In the genomic region with DNA sequence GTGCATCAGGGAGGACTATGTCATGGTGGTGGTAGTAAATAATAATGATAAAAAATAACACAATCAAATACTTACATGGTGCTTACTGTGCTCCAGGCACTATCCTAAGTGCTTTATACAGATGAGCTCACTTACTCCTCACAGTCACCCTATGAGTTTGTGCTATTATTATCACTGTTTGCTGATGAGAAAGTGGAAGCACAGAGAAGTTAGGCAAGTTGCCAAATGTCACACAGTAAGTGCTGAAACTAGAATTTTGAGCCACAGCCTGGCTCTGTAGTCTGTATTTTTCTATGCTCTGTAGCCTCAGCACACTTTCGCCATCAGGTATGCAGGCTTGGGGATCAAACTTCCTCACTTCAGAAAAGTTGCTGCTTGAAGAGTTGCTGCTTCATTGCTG, we compare ENCODE assay signal across 24 cellular contexts.
"Had no signal": no experiment of that assay in that cellular context is flagged by ENCODE, and none has a peak within 500 bp of the region (broad histone marks: within the 10 kb centered on the region; RNA-seq: fewer than 3 reads in every experiment).

No MANE protein-coding gene starts in this region.

- FAIRE-seq: pancreas, TTC549 had no signal

- H3K27ac ChIP-seq: body of pancreas, coronary artery, esophagus squamous epithelium, foreskin keratinocyte, pancreas, spleen, stomach, thoracic aorta, upper lobe of right lung had no signal

- ATAC-seq: activated T-cell treated with anti-CD3 and anti-CD28 coated beads, Interleukin-2, amount 50 U/mL, for 72 hours; body of pancreas; foreskin keratinocyte; left ventricle myocardium superior; naive thymus-derived CD8-positive, alpha-beta T cell; pancreas; sciatic nerve had no signal

- H3K4me3 ChIP-seq: body of pancreas, coronary artery, esophagus squamous epithelium, pancreas, spleen, stomach, thoracic aorta, upper lobe of right lung had no signal

- DNase-seq: activated CD4-positive, alpha-beta T cell treated with anti-CD3 and anti-CD28 coated beads, Interleukin-2, amount 10 ng/mL, durations not matched to agents 7 days and 5 days; activated CD4-positive, CD25-positive, alpha-beta regulatory T cell; activated CD8-positive, alpha-beta memory T cell treated with anti-CD3 and anti-CD28 coated beads, Interleukin-2, amount 50 U/mL, for 48 hours; activated gamma-delta T cell treated with Interleukin-2 at 50 U/mL for 16 hours; activated T-cell treated with anti-CD3 and anti-CD28 coated beads, Interleukin-2, amount 50 U/mL, for 72 hours; amygdala; body of pancreas; central memory CD4-positive, alpha-beta T cell; effector CD4-positive, alpha-beta T cell; esophagus squamous epithelium; glutamatergic neuron; kidney glomerular epithelial cell; left ventricle myocardium superior; naive thymus-derived CD8-positive, alpha-beta T cell; pancreas; spleen; stimulated activated CD4-positive, alpha-beta T cell treated with anti-CD3 and anti-CD28 coated beads, Interleukin-1b, Interleukin-23, amount 100 ng/mL, for 48 hours; stomach; upper lobe of right lung had no signal

- H3K36me3 ChIP-seq: esophagus squamous epithelium, pancreas, spleen, stomach, thoracic aorta, upper lobe of right lung had no signal

- H3K27me3 ChIP-seq: body of pancreas, esophagus squamous epithelium, pancreas, upper lobe of right lung had no signal
